ENCODE assay signal across 8 cellular contexts in genomic region chr12:122031342-122032216, GRCh38. TPM values are rescaled to one million over a fixed set of nuclear protein-coding genes. Genes with fewer than 3 reads are reported as not detected.
DNase-seq lines count a peak whose midpoint lies in the region; TF ChIP-seq lines count a peak whose summit lies in the region.

No MANE protein-coding gene starts in this region.

- no peaks in the 10 kb centered on the region for H3K36me3 ChIP-seq in parathyroid adenoma (ENCODE audit: control insufficient read depth, insufficient read depth, low read length)

- no peak overlapping the region for H3K4me2 ChIP-seq in parathyroid adenoma (ENCODE audit: low read length)

- H3K9ac ChIP-seq in parathyroid adenoma, result no peak overlapping the region

- peaks cover 15% of the 10 kb centered on the region for H3K4me1 ChIP-seq in parathyroid adenoma

- TF ChIP-seq CTCF in fibroblast of pulmonary artery (IDR thresholded peaks at IDR 0.05; ENCODE audit: low read length, missing control alignments), result peak; percentile 76
- TF ChIP-seq CTCF in parathyroid adenoma (IDR thresholded peaks at IDR 0.05), result peak; percentile 77

- H3K79me2 ChIP-seq in parathyroid adenoma, result peaks cover 47% of the 10 kb centered on the region

- H3K27ac ChIP-seq in parathyroid adenoma, result no peak overlapping the region

- no peaks in the 10 kb centered on the region for H3K9me3 ChIP-seq in parathyroid adenoma (ENCODE audit: control insufficient read depth, low read length)

- no peak overlapping the region for H2AFZ ChIP-seq in parathyroid adenoma

- H3K4me3 ChIP-seq in fibroblast of pulmonary artery (replicated peaks; ENCODE audit: low read depth, low read length), result no peak overlapping the region
- no peak overlapping the region for H3K4me3 ChIP-seq in parathyroid adenoma (ENCODE audit: low read depth, low read length)

- DNase-seq in EH (ENCODE audit: low read depth) (peak; percentile 40), M059J (ENCODE audit: low read depth) (peak; percentile 14), activated T-cell treated with anti-CD3 and anti-CD28 coated beads for 4 hours (peak; percentile 39), fibroblast of pulmonary artery (ENCODE audit: low read depth) (peak; percentile 39), MV-4-11 (lab: John Stamatoyannopoulos, UW) (no peak), NCI-H2107 (lab: John Stamatoyannopoulos, UW) (no peak), NCI-H146 treated with DMSO at 0.1 percent for 48 hours (lab: John Stamatoyannopoulos, UW; ENCODE audit: unreplicated experiment) (no peak)

- H3K27me3 ChIP-seq in parathyroid adenoma (ENCODE audit: control insufficient read depth, insufficient read depth, low read length), result no peaks in the 10 kb centered on the region

RNA-seq across cellular contexts. Expression of gene BCL7A, which starts 9.9 kb away (rescaled TPM):
- 3.9 and 4.0 TPM in 2 replicates for total RNA-seq in M059J (2014; rRNA removed; shearing (Covaris generic))

RNA-seq across cellular contexts. Expression of gene MLXIP, which starts 47.0 kb away (rescaled TPM):
- 3.2 and 7.7 TPM in 2 replicates for total RNA-seq in M059J (2014; rRNA removed; shearing (Covaris generic))

Comparison
In these comparisons a context has a peak if more than half of its experiments do, and no peak if none do; other contexts are left out.
1. DNase-seq: peak in EH (single experiment), M059J (single experiment), activated T-cell treated with anti-CD3 and anti-CD28 coated beads for 4 hours (single experiment) and fibroblast of pulmonary artery (single experiment); none in MV-4-11 (single experiment), NCI-H2107 (single experiment) and NCI-H146 treated with DMSO at 0.1 percent for 48 hours (single experiment).